In the genomic region with DNA sequence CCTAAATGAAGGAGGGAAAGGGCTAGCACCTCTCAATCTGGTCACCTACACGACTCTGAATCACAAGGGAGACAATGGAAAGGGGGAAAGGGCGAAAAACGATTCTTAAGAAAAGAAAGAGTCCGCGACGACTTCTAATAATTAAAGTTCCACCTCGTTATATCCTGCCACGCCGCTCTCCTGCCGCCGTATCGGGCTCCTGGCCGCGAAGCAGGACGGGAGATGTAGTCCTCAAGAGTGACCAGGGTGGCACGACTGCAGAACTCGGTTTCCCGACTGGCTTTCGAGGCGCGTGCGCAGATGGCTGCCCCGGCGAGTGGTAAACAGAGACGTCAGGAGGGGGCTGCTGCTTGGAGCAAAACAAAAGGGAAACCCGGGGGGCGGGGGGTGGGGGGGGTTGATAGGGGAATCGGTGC, we compare ENCODE assay signal across 8 cellular contexts. TPM values are rescaled to one million over a fixed set of nuclear protein-coding genes. Genes with fewer than 3 reads are reported as not detected.
A peak's percentile ranks its signal among the peaks of the same experiment; 100 is the strongest.
DNase-seq lines count a peak whose midpoint lies in the region; ATAC-seq, FAIRE-seq and TF ChIP-seq lines count a peak whose summit lies in the region.

A gene with protein sequence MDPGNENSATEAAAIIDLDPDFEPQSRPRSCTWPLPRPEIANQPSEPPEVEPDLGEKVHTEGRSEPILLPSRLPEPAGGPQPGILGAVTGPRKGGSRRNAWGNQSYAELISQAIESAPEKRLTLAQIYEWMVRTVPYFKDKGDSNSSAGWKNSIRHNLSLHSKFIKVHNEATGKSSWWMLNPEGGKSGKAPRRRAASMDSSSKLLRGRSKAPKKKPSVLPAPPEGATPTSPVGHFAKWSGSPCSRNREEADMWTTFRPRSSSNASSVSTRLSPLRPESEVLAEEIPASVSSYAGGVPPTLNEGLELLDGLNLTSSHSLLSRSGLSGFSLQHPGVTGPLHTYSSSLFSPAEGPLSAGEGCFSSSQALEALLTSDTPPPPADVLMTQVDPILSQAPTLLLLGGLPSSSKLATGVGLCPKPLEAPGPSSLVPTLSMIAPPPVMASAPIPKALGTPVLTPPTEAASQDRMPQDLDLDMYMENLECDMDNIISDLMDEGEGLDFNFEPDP (plus strand): TSS at position 297 of the 416 bp plus-strand sequence. CDS start 678 bp downstream, outside the sequence.

- H2AFZ ChIP-seq in astrocyte (ENCODE audit: low read depth, low read length) (peak within 1 kb of the TSS; percentile 83), hepatocyte (peak within 1 kb of the TSS; percentile 80)

- ATAC-seq in GM18498 (IDR thresholded peaks at IDR 0.05; ENCODE audit: unreplicated experiment) = peak; percentile 95
- peak; percentile 83 for ATAC-seq in HG02943 (IDR thresholded peaks at IDR 0.05; ENCODE audit: low read depth, unreplicated experiment)

- H3K4me3 ChIP-seq in astrocyte (ENCODE audit: insufficient read depth, low read depth, low read length) = peak within 1 kb of the TSS; percentile 81
- H3K4me3 ChIP-seq in hepatocyte = peak within 1 kb of the TSS; percentile 43
- peak within 1 kb of the TSS; percentile 66 for H3K4me3 ChIP-seq in retinal pigment epithelial cell (ENCODE audit: low read length)

- H3K27me3 ChIP-seq in astrocyte (ENCODE audit: insufficient read depth, low read length) (no peaks in the 10 kb centered on the region), hepatocyte (no peaks in the 10 kb centered on the region)

- peak within 1 kb of the TSS; percentile 78 for H3K9ac ChIP-seq in astrocyte (ENCODE audit: low read length)

- no peaks in the 10 kb centered on the region for H4K20me1 ChIP-seq in astrocyte (ENCODE audit: insufficient read depth, low read length)
- no peaks in the 10 kb centered on the region for H4K20me1 ChIP-seq in hepatocyte (ENCODE audit: insufficient read depth, poor library complexity, severe bottlenecking)

- H3K79me2 ChIP-seq in astrocyte (ENCODE audit: insufficient read depth, low read length) (no peaks in the 10 kb centered on the region), hepatocyte (no peaks in the 10 kb centered on the region)

- peak within 1 kb of the TSS; percentile 99 for H3K4me3 Mint-ChIP-seq in T-helper 2 cell treated with Interferon-gamma antibody and Interleukin-4, amounts not matched to agents 5 μg/mL and 100 μg/mL, for 36 hours
- H3K4me3 Mint-ChIP-seq in astrocyte (ENCODE audit: unreplicated experiment) = peak within 1 kb of the TSS; percentile 87

- H3K4me2 ChIP-seq in astrocyte (ENCODE audit: low read length) (peak within 1 kb of the TSS; percentile 99), hepatocyte (peak within 1 kb of the TSS; percentile 91)

- no peaks in the 10 kb centered on the region for H3K36me3 Mint-ChIP-seq in T-helper 2 cell treated with Interferon-gamma antibody and Interleukin-4, amounts not matched to agents 5 μg/mL and 100 μg/mL, for 36 hours (ENCODE audit: low read depth)
- H3K36me3 Mint-ChIP-seq in astrocyte (ENCODE audit: low read depth, unreplicated experiment) = no peaks in the 10 kb centered on the region

- H3K27ac ChIP-seq in astrocyte (ENCODE audit: low read depth, low read length) (no peak within 1 kb of the TSS), hepatocyte (peak within 1 kb of the TSS; percentile 65)

- no peaks in the 10 kb centered on the region for H3K27me3 Mint-ChIP-seq in T-helper 2 cell treated with Interferon-gamma antibody and Interleukin-4, amounts not matched to agents 5 μg/mL and 100 μg/mL, for 36 hours (ENCODE audit: low read depth)
- H3K27me3 Mint-ChIP-seq in astrocyte (ENCODE audit: low read depth, unreplicated experiment) = peaks cover 2% of the 10 kb centered on the region

- no peaks in the 10 kb centered on the region for H3K9me3 Mint-ChIP-seq in T-helper 2 cell treated with Interferon-gamma antibody and Interleukin-4, amounts not matched to agents 5 μg/mL and 100 μg/mL, for 36 hours
- no peaks in the 10 kb centered on the region for H3K9me3 Mint-ChIP-seq in astrocyte (ENCODE audit: unreplicated experiment)

- H3K36me3 ChIP-seq in astrocyte (ENCODE audit: insufficient read depth, low read length) (no peaks in the 10 kb centered on the region), hepatocyte (replicated peaks; ENCODE audit: insufficient read depth, low read depth) (no peaks in the 10 kb centered on the region)

- FAIRE-seq in astrocyte (lab: Jason Lieb, UNC) = peak; percentile 9

- no peak for TF ChIP-seq CTCF in astrocyte (IDR thresholded peaks at IDR 0.05; ENCODE audit: insufficient read depth, low read depth, low read length)
- TF ChIP-seq CTCF in hepatocyte (IDR thresholded peaks at IDR 0.05; ENCODE audit: poor library complexity) = no peak
- no peak for TF ChIP-seq CTCF in retinal pigment epithelial cell (conservative IDR thresholded peaks at IDR 0.05; ENCODE audit: low read depth, low read length)

- H3K9me3 ChIP-seq in astrocyte (ENCODE audit: insufficient read depth, low read depth, low read length) = no peaks in the 10 kb centered on the region
- H3K9me3 ChIP-seq in hepatocyte (ENCODE audit: low read depth) = no peaks in the 10 kb centered on the region

- H3K4me1 ChIP-seq in astrocyte (ENCODE audit: insufficient read depth, low read length) = peaks cover 3% of the 10 kb centered on the region
- H3K4me1 ChIP-seq in hepatocyte (ENCODE audit: insufficient read depth) = peaks cover 8% of the 10 kb centered on the region

- 47% methylated on average over 26 of the region's 28 CpGs for WGBS in hepatocyte (ENCODE audit: low lambda C conversion rate, missing lambda C conversion rate)

- DNase-seq in NCI-H1930 (lab: John Stamatoyannopoulos, UW) = peak; percentile 49 to 73
- peak; percentile 84 for DNase-seq in T-helper 2 cell treated with Interferon-gamma antibody and Interleukin-4, amounts not matched to agents 5 μg/mL and 100 μg/mL, for 36 hours (ENCODE audit: low spot score)
- peak; percentile 64 for DNase-seq in astrocyte (ENCODE audit: low read depth)
- peak; percentile 92 for DNase-seq in hepatocyte (ENCODE audit: low spot score)
- peak; percentile 34 for DNase-seq in retinal pigment epithelial cell (ENCODE audit: low read depth)
- no peak for DNase-seq in cortex of kidney (lab: John Stamatoyannopoulos, UW)

- peaks cover 22% of the 10 kb centered on the region for H3K4me1 Mint-ChIP-seq in T-helper 2 cell treated with Interferon-gamma antibody and Interleukin-4, amounts not matched to agents 5 μg/mL and 100 μg/mL, for 36 hours (ENCODE audit: low read depth)
- H3K4me1 Mint-ChIP-seq in astrocyte (ENCODE audit: low read depth, unreplicated experiment) = peaks cover 7% of the 10 kb centered on the region

- no peaks in the 10 kb centered on the region for H3K9me2 ChIP-seq in hepatocyte (replicated peaks; ENCODE audit: insufficient read depth)

- peak within 1 kb of the TSS; percentile 94 for H3K27ac Mint-ChIP-seq in T-helper 2 cell treated with Interferon-gamma antibody and Interleukin-4, amounts not matched to agents 5 μg/mL and 100 μg/mL, for 36 hours
- peak within 1 kb of the TSS; percentile 88 for H3K27ac Mint-ChIP-seq in astrocyte (ENCODE audit: unreplicated experiment)

RNA-seq across cellular contexts. Expression of the gene that starts here (rescaled TPM):
- total RNA-seq in astrocyte (13.7 and 15.0 TPM in 2 replicates), hepatocyte (9.7 and 10.8 TPM in 2 replicates)
- 3.5 and 6.3 TPM in 2 replicates for polyA plus RNA-seq in hepatocyte
